17 cellular contexts compared by ENCODE assay signal in the genomic region with DNA sequence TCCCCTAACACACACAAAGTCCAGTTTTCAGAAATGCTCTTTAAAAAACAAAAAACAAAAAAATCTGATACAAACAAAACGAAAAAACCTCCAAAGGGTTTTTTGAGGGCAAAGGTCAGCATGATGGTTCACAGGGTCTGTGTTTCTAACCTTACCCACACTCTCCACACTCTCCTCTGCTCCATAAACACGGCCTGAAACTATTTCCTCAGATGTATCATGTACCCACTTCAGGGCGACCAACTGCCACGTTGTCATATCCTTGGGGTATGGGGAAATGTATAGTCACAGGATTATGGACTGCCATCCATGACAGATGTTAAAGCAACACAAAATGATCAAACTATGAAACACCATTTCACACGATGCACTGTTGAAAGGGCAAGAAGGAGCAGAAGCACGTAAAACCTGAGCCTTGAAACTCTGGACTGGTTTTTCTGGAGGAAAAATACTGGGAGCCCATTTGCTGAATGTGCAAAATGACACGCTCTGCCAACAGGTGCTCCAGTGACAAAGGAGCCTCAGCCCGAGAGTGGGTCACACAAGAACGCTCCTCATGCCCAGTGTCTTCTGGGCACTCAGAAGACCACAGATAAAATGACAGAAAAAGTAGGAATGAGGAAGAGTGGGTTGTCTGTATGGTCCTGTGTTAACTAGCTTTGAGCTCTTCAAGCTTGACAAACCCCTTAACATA. TPM values are rescaled to one million over a fixed set of nuclear protein-coding genes. Genes with fewer than 3 reads are reported as not detected.
"Had no signal": no experiment of that assay in that cellular context is flagged by ENCODE, and none has a peak within 500 bp of the region (broad histone marks: within the 10 kb centered on the region; RNA-seq: fewer than 3 reads in every experiment).

No MANE protein-coding gene starts in this region.

- FAIRE-seq: pancreas had no signal

- H3K4me3 Mint-ChIP-seq: activated CD4-positive, alpha-beta T cell treated with anti-CD3 and anti-CD28 coated beads, Interleukin-2, amount 10 ng/mL, durations not matched to agents 24 days and 14 days; activated naive CD8-positive, alpha-beta T cell treated with anti-CD3 and anti-CD28 coated beads, Interleukin-2, amount 10 ng/mL, durations not matched to agents 7 days and 5 days; stimulated activated naive B cell treated with anti-CD40 and anti-IgM and Interleukin-4, amounts not matched to agents 10 μg/mL and 1 μg/mL and 100 μg/mL, for 72 hours; WTC11 had no signal

- H3K4me1 ChIP-seq: breast epithelium, foreskin keratinocyte had no signal

- H3K27me3 Mint-ChIP-seq: activated CD4-positive, alpha-beta T cell treated with anti-CD3 and anti-CD28 coated beads, Interleukin-2, amount 10 ng/mL, durations not matched to agents 24 days and 14 days; activated naive CD8-positive, alpha-beta T cell treated with anti-CD3 and anti-CD28 coated beads, Interleukin-2, amount 10 ng/mL, durations not matched to agents 7 days and 5 days; naive B cell; stimulated activated naive B cell treated with anti-CD40 and anti-IgM and Interleukin-4, amounts not matched to agents 10 μg/mL and 1 μg/mL and 100 μg/mL, for 72 hours had no signal

- ATAC-seq: foreskin keratinocyte; pancreas; stimulated activated naive B cell treated with anti-CD40 and anti-IgM and Interleukin-4, amounts not matched to agents 10 μg/mL and 1 μg/mL and 100 μg/mL, for 72 hours; WTC11 had no signal

- H3K9me3 Mint-ChIP-seq: activated CD4-positive, alpha-beta T cell treated with anti-CD3 and anti-CD28 coated beads, Interleukin-2, amount 10 ng/mL, durations not matched to agents 24 days and 14 days; activated naive CD8-positive, alpha-beta T cell treated with anti-CD3 and anti-CD28 coated beads, Interleukin-2, amount 10 ng/mL, durations not matched to agents 7 days and 5 days; naive B cell; stimulated activated naive B cell treated with anti-CD40 and anti-IgM and Interleukin-4, amounts not matched to agents 10 μg/mL and 1 μg/mL and 100 μg/mL, for 72 hours; WTC11 had no signal

- H3K9me3 ChIP-seq: ascending aorta, breast epithelium, pancreas, transverse colon had no signal

- DNase-seq: activated CD4-positive, alpha-beta T cell treated with anti-CD3 and anti-CD28 coated beads, Interleukin-2, amount 10 ng/mL, durations not matched to agents 24 days and 14 days; activated gamma-delta T cell treated with Interleukin-2 at 50 U/mL for 16 hours; activated naive CD8-positive, alpha-beta T cell treated with anti-CD3 and anti-CD28 coated beads, Interleukin-2, amount 10 ng/mL, durations not matched to agents 7 days and 5 days; cerebellar nuclear complex; effector memory CD4-positive, alpha-beta T cell; foreskin keratinocyte; midbrain; naive B cell; pancreas; stimulated activated CD4-positive, alpha-beta T cell treated with anti-CD3 and anti-CD28 coated beads, Interleukin-2, amount 100 ng/mL, for 48 hours; stimulated activated naive B cell treated with anti-CD40 and anti-IgM and Interleukin-4, amounts not matched to agents 10 μg/mL and 1 μg/mL and 100 μg/mL, for 72 hours; T-helper 2 cell; transverse colon had no signal

- H3K36me3 ChIP-seq: ascending aorta, breast epithelium had no signal

- H3K27me3 ChIP-seq: ascending aorta, breast epithelium, foreskin keratinocyte, pancreas, transverse colon had no signal

- H3K4me3 ChIP-seq: ascending aorta, breast epithelium, lung, pancreas, transverse colon had no signal

- H3K4me1 Mint-ChIP-seq: activated CD4-positive, alpha-beta T cell treated with anti-CD3 and anti-CD28 coated beads, Interleukin-2, amount 10 ng/mL, durations not matched to agents 24 days and 14 days; activated naive CD8-positive, alpha-beta T cell treated with anti-CD3 and anti-CD28 coated beads, Interleukin-2, amount 10 ng/mL, durations not matched to agents 7 days and 5 days had no signal

- H3K27ac ChIP-seq: ascending aorta, breast epithelium, foreskin keratinocyte, pancreas, transverse colon had no signal

- H3K27ac Mint-ChIP-seq: activated CD4-positive, alpha-beta T cell treated with anti-CD3 and anti-CD28 coated beads, Interleukin-2, amount 10 ng/mL, durations not matched to agents 24 days and 14 days; activated naive CD8-positive, alpha-beta T cell treated with anti-CD3 and anti-CD28 coated beads, Interleukin-2, amount 10 ng/mL, durations not matched to agents 7 days and 5 days; stimulated activated naive B cell treated with anti-CD40 and anti-IgM and Interleukin-4, amounts not matched to agents 10 μg/mL and 1 μg/mL and 100 μg/mL, for 72 hours; WTC11 had no signal

RNA-seq across cellular contexts. Expression of gene FBXL13, which starts 58.5 kb away (rescaled TPM):
- polyA plus RNA-seq: foreskin keratinocyte had no signal
